Comparison of ENCODE assay signal across 8 cellular contexts in genomic region chr3:104102386-104102785, GRCh38.
DNase-seq lines count a peak whose midpoint lies in the region; ATAC-seq and TF ChIP-seq lines count a peak whose summit lies in the region.

No MANE protein-coding gene starts in this region.

- peak; percentile 99 for ATAC-seq in GM18858 (IDR thresholded peaks at IDR 0.05; ENCODE audit: unreplicated experiment)
- peak; percentile 90 for ATAC-seq in HG02938 (IDR thresholded peaks at IDR 0.05; ENCODE audit: unreplicated experiment)
- ATAC-seq in WTC11, result peak; percentile 91

- no peak overlapping the region for H3K27ac Mint-ChIP-seq in WTC11

- 0 out of 2 replicates have a peak, but pooled peaks have one; percentile 39 for TF ChIP-seq CTCF in WTC11 (IDR thresholded peaks at IDR 0.05)

- H3K36me3 Mint-ChIP-seq in WTC11, result peaks cover 3% of the 10 kb centered on the region; the same call in 1 of the 2 replicates

- no peak overlapping the region for H3K4me3 Mint-ChIP-seq in WTC11

- POLR2A ChIA-PET in WTC11 (lab: Charles Lee), result no interaction called here

- H3K27me3 Mint-ChIP-seq in WTC11 (ENCODE audit: low read depth), result peaks cover 12% of the 10 kb centered on the region

- DNase-seq in CD1c-positive myeloid dendritic cell (ENCODE audit: extremely low spot score) (peak; percentile 25), NCI-H1417 (lab: John Stamatoyannopoulos, UW) (peak; percentile 20 to 69 (median 29)), WTC11 (ENCODE audit: low spot score) (no peak), left kidney (ENCODE audit: low read depth, low spot score) (peak; percentile 75), NK-92 (lab: John Stamatoyannopoulos, UW; ENCODE audit: unreplicated experiment) (no peak), GM19240 (ENCODE audit: insufficient read length, low spot score) (no peak)

- H3K9me3 Mint-ChIP-seq in WTC11, result no peaks in the 10 kb centered on the region

- peaks cover 18% of the 10 kb centered on the region for H3K4me1 Mint-ChIP-seq in WTC11

- CTCF ChIA-PET in WTC11 (lab: Charles Lee), result interaction anchor here (0.6 to 1.5 kb wide), 13 partner anchors 9 to 502 kb away, joined by 3 to 12 read pairs (median 4); no protein-coding TSS in a partner anchor

TF ChIP-seq in WTC11, 78 proteins besides CTCF, POLR2A, EP300 and RAD21:
- TF ChIP-seq E2F1 (CRISPR knock-in tag; IDR thresholded peaks at IDR 0.05), result no peak
- TF ChIP-seq, protein P1, sequence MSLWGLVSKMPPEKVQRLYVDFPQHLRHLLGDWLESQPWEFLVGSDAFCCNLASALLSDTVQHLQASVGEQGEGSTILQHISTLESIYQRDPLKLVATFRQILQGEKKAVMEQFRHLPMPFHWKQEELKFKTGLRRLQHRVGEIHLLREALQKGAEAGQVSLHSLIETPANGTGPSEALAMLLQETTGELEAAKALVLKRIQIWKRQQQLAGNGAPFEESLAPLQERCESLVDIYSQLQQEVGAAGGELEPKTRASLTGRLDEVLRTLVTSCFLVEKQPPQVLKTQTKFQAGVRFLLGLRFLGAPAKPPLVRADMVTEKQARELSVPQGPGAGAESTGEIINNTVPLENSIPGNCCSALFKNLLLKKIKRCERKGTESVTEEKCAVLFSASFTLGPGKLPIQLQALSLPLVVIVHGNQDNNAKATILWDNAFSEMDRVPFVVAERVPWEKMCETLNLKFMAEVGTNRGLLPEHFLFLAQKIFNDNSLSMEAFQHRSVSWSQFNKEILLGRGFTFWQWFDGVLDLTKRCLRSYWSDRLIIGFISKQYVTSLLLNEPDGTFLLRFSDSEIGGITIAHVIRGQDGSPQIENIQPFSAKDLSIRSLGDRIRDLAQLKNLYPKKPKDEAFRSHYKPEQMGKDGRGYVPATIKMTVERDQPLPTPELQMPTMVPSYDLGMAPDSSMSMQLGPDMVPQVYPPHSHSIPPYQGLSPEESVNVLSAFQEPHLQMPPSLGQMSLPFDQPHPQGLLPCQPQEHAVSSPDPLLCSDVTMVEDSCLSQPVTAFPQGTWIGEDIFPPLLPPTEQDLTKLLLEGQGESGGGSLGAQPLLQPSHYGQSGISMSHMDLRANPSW (CRISPR knock-in tag; conservative IDR thresholded peaks at IDR 0.05; ENCODE audit: low read depth), result no peak
- TF ChIP-seq FOXK1 (CRISPR knock-in tag; IDR thresholded peaks at IDR 0.05), result peak; percentile 59; the same call in 1 of the 2 replicates
- TF ChIP-seq ZNF138 (CRISPR knock-in tag; conservative IDR thresholded peaks at IDR 0.05), result 0 out of 2 replicates have a peak, but pooled peaks have one; percentile 70
- TF ChIP-seq, protein P2, sequence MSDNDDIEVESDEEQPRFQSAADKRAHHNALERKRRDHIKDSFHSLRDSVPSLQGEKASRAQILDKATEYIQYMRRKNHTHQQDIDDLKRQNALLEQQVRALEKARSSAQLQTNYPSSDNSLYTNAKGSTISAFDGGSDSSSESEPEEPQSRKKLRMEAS (CRISPR knock-in tag; IDR thresholded peaks at IDR 0.05), result peak; percentile 73; the same call in 1 of the 2 replicates

Comparison
In these comparisons a context has a peak if more than half of its experiments do, and no peak if none do; other contexts are left out.
1. DNase-seq: peak in CD1c-positive myeloid dendritic cell (single experiment), NCI-H1417 (3 of 3) and left kidney (single experiment); none in WTC11 (single experiment), NK-92 (single experiment) and GM19240 (single experiment).
2. Peak in every context shown above with its lines, with median percentiles within 50 percentile points of each other: ATAC-seq.